Comparison of ENCODE assay signal across 10 cellular contexts in genomic region chr11:66956689-66957290, GRCh38. TPM values are rescaled to one million over a fixed set of nuclear protein-coding genes. Genes with fewer than 3 reads are reported as not detected.
A peak's percentile ranks its signal among the peaks of the same experiment; 100 is the strongest.
DNase-seq lines count a peak whose midpoint lies in the region; TF ChIP-seq lines count a peak whose summit lies in the region.
"Had no signal": no experiment of that assay in that cellular context is flagged by ENCODE, and none has a peak within 500 bp of the region (broad histone marks: within the 10 kb centered on the region; RNA-seq: fewer than 3 reads in every experiment).

No MANE protein-coding gene starts in this region.

- CTCF ChIA-PET in RWPE1 (lab: Yijun Ruan, JAX): interaction anchor here (0.6 to 0.8 kb wide), 3 partner anchors 29 to 539 kb away, joined by 3 to 5 read pairs (median 3); no protein-coding TSS in a partner anchor

- no peak overlapping the region for H3K4me3 ChIP-seq in epithelial cell of proximal tubule (ENCODE audit: low read depth, low read length)

- intact Hi-C loops in posterior cingulate gyrus (cut with DNase I): loop anchor here (5.0 to 10.0 kb wide), 2 partner anchors 39 to 72 kb away; no protein-coding TSS in a partner anchor

- H3K27ac ChIP-seq in RWPE1: peak overlapping the region; percentile 81
- H3K27ac ChIP-seq: KMS-11, thyroid gland had no signal

- TF ChIP-seq CTCF in GM13977 (IDR thresholded peaks at IDR 0.05; ENCODE audit: extremely low read depth, insufficient read depth, missing control alignments): no peak
- TF ChIP-seq CTCF in RWPE1 (conservative IDR thresholded peaks at IDR 0.05; ENCODE audit: low read depth): no peak
- peak; percentile 33 for TF ChIP-seq CTCF in epithelial cell of proximal tubule (conservative IDR thresholded peaks at IDR 0.05; ENCODE audit: low read depth, low read length)

- DNase-seq in GM13977 (ENCODE audit: low spot score) (peak; percentile 30), RWPE1 (ENCODE audit: low spot score) (peak; percentile 52), epithelial cell of proximal tubule (ENCODE audit: low read depth) (peak; percentile 40), posterior cingulate gyrus (peak in 8 of 10 donors; percentile 29 to 92 (median 52)), ureter (ENCODE audit: low spot score) (no peak), amniotic stem cell (lab: John Stamatoyannopoulos, UW) (no peak), SK-N-DZ (ENCODE audit: low spot score) (no peak)
- no peak for DNase-seq in stimulated activated CD4-positive, alpha-beta T cell treated with anti-CD3 and anti-CD28 coated beads, Interleukin-12 subunit alpha, Interleukin-12 subunit beta, amount 100 ng/mL, for 4 hours

- in situ Hi-C loops in GM13977 (cut with MboI; ENCODE audit: low pct_unique_long_range_greater_than_20kb, low sequenced_read_pairs, unreplicated experiment): no loop called here

- POLR2A ChIA-PET in RWPE1 (lab: Yijun Ruan, JAX; ENCODE audit: low non-redundant PET): no interaction called here

RNA-seq across cellular contexts. Expression of gene PC, which starts 1.4 kb away (rescaled TPM):
- total RNA-seq in epithelial cell of proximal tubule (4.7 and 10.6 TPM in 2 replicates), ureter (12.7 TPM)
- polyA plus RNA-seq in SK-N-DZ (2014; cell fraction: cytosol; rRNA removed): 20.3 and 23.9 TPM in 2 replicates
- polyA plus RNA-seq in SK-N-DZ (2014; cell fraction: nucleus; rRNA removed): 39.3 and 44.0 TPM in 2 replicates

RNA-seq across cellular contexts. Expression of gene C11orf86, which starts 18.3 kb away (rescaled TPM):
- total RNA-seq in epithelial cell of proximal tubule (not detected in 2 replicates), ureter (not detected)
- 0.57 TPM in 1 of 2 replicates, not detected in the other for polyA plus RNA-seq in SK-N-DZ (2014; cell fraction: cytosol; rRNA removed)
- polyA plus RNA-seq in SK-N-DZ (2014; cell fraction: nucleus; rRNA removed): not detected in 2 replicates
- total RNA-seq: thyroid gland had no signal

Comparison
In these comparisons a context has a peak if more than half of its experiments do, and no peak if none do; other contexts are left out.
1. DNase-seq: peak in GM13977 (single experiment), RWPE1 (single experiment), epithelial cell of proximal tubule (single experiment) and posterior cingulate gyrus (8 of 10); none in ureter (single experiment), stimulated activated CD4-positive, alpha-beta T cell treated with anti-CD3 and anti-CD28 coated beads, Interleukin-12 subunit alpha, Interleukin-12 subunit beta, amount 100 ng/mL, for 4 hours (single experiment), amniotic stem cell (single experiment) and SK-N-DZ (single experiment).